7 cellular contexts compared by ENCODE assay signal in the genomic region with DNA sequence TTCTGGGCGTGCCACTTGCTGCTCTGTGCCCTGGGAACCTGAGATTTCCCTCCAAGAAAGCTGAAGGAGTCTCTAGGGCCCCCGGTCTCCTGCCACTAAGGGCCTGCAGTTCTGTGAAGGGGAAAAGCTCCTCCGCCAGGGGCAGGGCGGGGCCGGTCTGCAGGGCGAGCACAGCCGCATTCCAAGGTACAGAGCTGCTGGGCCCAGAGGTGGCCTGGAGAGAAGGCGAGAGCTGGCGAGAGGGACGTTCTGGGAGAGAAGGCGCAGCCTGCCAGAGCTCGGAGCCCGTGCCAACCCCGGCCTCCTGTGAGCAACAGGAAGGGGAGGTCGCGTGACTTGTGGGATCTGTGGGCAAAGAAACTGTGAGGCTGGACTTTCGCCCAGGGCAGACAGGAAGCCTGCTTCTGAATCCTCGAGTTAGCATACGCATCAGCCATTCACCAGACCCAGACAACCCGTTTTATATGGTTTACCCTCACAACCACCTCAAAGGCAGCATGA.
A peak's percentile ranks its signal among the peaks of the same experiment; 100 is the strongest.
DNase-seq lines count a peak whose midpoint lies in the region; ATAC-seq and TF ChIP-seq lines count a peak whose summit lies in the region.

No MANE protein-coding gene starts in this region.

- DNase-seq in GM19238 (ENCODE audit: insufficient read length, low spot score) (peak; percentile 32), foreskin keratinocyte (peak in 1 of 2 donors; percentile 75), prostate gland (ENCODE audit: low spot score) (peak; percentile 95), HuH-7.5 (ENCODE audit: low spot score) (no peak)
- peak; percentile 29 for DNase-seq in activated T-cell treated with anti-CD3 and anti-CD28 coated beads, Interleukin-2, amount 50 U/mL, for 1 hour

- ATAC-seq in foreskin keratinocyte (peak; percentile 55), HG02885 (IDR thresholded peaks at IDR 0.05; ENCODE audit: poor library complexity, unreplicated experiment) (no peak)

- no peaks in the 10 kb centered on the region for H3K36me3 ChIP-seq in prostate gland

- no peaks in the 10 kb centered on the region for H3K27me3 ChIP-seq in foreskin keratinocyte
- H3K27me3 ChIP-seq in prostate gland (replicated peaks; ENCODE audit: insufficient read depth) = no peaks in the 10 kb centered on the region

- no peak for TF ChIP-seq EP300 in Ishikawa (IDR thresholded peaks at IDR 0.05; ENCODE audit: borderline replicate concordance)

- intact Hi-C loops in prostate gland (cut with DNase I) = loop anchor here (10.0 kb wide), 1 partner anchor 97 kb away; the partner anchor contains the start of gene RYBP

- H3K4me1 ChIP-seq in foreskin keratinocyte (peaks cover 13% of the 10 kb centered on the region), prostate gland (replicated peaks) (peaks cover 7% of the 10 kb centered on the region)

- no peak for TF ChIP-seq CTCF in foreskin keratinocyte (conservative IDR thresholded peaks at IDR 0.05)
- TF ChIP-seq CTCF in prostate gland (IDR thresholded peaks at IDR 0.05) = peak in 3 of 4 experiments; percentile 23 to 49 (median 30)

- WGBS in prostate gland = 22% methylated on average over 20 of the region's 20 CpGs

- H3K9me3 ChIP-seq in prostate gland = no peaks in the 10 kb centered on the region

- H3K27ac ChIP-seq in foreskin keratinocyte = no peak overlapping the region
- H3K27ac ChIP-seq in prostate gland = peak overlapping the region in 1 of 2 donors; percentile 15

- peak; percentile 32; the same call in 1 of the 2 replicates for TF ChIP-seq RAD21 in Ishikawa (IDR thresholded peaks at IDR 0.05; ENCODE audit: low read depth)

- no peak overlapping the region for H3K4me3 ChIP-seq in prostate gland

- TF ChIP-seq POLR2A in prostate gland (IDR thresholded peaks at IDR 0.05) = no peak

TF ChIP-seq in Ishikawa, 13 proteins besides CTCF, POLR2A, EP300 and RAD21:
- TF ChIP-seq, protein P1, sequence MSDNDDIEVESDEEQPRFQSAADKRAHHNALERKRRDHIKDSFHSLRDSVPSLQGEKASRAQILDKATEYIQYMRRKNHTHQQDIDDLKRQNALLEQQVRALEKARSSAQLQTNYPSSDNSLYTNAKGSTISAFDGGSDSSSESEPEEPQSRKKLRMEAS (IDR thresholded peaks at IDR 0.05) = no peak
- TF ChIP-seq, protein P2, sequence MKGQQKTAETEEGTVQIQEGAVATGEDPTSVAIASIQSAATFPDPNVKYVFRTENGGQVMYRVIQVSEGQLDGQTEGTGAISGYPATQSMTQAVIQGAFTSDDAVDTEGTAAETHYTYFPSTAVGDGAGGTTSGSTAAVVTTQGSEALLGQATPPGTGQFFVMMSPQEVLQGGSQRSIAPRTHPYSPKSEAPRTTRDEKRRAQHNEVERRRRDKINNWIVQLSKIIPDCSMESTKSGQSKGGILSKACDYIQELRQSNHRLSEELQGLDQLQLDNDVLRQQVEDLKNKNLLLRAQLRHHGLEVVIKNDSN (IDR thresholded peaks at IDR 0.05) = peak; percentile 38; the same call in 1 of the 2 replicates
- TF ChIP-seq ZBTB7A (IDR thresholded peaks at IDR 0.05; ENCODE audit: low read depth) = no peak
- TF ChIP-seq NFIC (IDR thresholded peaks at IDR 0.05) = 0 out of 2 replicates have a peak, but pooled peaks have one; percentile 47
- peak; percentile 89 for TF ChIP-seq TEAD4 (IDR thresholded peaks at IDR 0.05)
- 0 out of 2 replicates have a peak, but pooled peaks have one; percentile 27 for TF ChIP-seq TCF12 (IDR thresholded peaks at IDR 0.05; ENCODE audit: low read depth)
- TF ChIP-seq YY1 (IDR thresholded peaks at IDR 0.05; ENCODE audit: low read depth) = 0 out of 2 replicates have a peak, but pooled peaks have one; percentile 8
